ENCODE assay signal across 1 cellular context in genomic region chr17:77345260-77345910, GRCh38.
TF ChIP-seq lines count a peak whose summit lies in the region.

No MANE protein-coding gene starts in this region.

TF ChIP-seq in GM12878, 131 proteins besides CTCF, POLR2A, EP300 and RAD21 (continued from another document):
- TF ChIP-seq SKIL (IDR thresholded peaks at IDR 0.05; ENCODE audit: low read depth, poor library complexity, severe bottlenecking) (no peak), WRNIP1 (IDR thresholded peaks at IDR 0.05; ENCODE audit: borderline replicate concordance, low read depth, low read length) (no peak), KLF5 (IDR thresholded peaks at IDR 0.05; ENCODE audit: partially characterized antibody) (no peak), EED (IDR thresholded peaks at IDR 0.05; ENCODE audit: low read depth) (no peak), BHLHE40 (IDR thresholded peaks at IDR 0.05; ENCODE audit: borderline replicate concordance in 1 of 2, low read depth in 2 of 2, low read length in 1 of 2) (no peak), ZBED1 (IDR thresholded peaks at IDR 0.05; ENCODE audit: borderline replicate concordance) (no peak), CHD4 (IDR thresholded peaks at IDR 0.05) (no peak), E2F4 (IDR thresholded peaks at IDR 0.05; ENCODE audit: low read depth, low read length) (no peak), ATF3 (IDR thresholded peaks at IDR 0.05; ENCODE audit: borderline replicate concordance, extremely low read depth, low read depth, low read length) (no peak), RCOR1 (conservative IDR thresholded peaks at IDR 0.05; ENCODE audit: low read depth, low read length) (no peak), ELK1 (IDR thresholded peaks at IDR 0.05; ENCODE audit: low read depth, low read length) (no peak), STAT1 (conservative IDR thresholded peaks at IDR 0.05) (no peak), BMI1 (IDR thresholded peaks at IDR 0.05; ENCODE audit: borderline replicate concordance) (no peak)
